In genomic region chr4:88452941-88453340, GRCh38 we compare ENCODE assay signal across 22 cellular contexts. TPM values are rescaled to one million over a fixed set of nuclear protein-coding genes. Genes with fewer than 3 reads are reported as not detected.
DNase-seq lines count a peak whose midpoint lies in the region; ATAC-seq, FAIRE-seq and TF ChIP-seq lines count a peak whose summit lies in the region.
"Had no signal": no experiment of that assay in that cellular context is flagged by ENCODE, and none has a peak within 500 bp of the region (broad histone marks: within the 10 kb centered on the region; RNA-seq: fewer than 3 reads in every experiment).

No MANE protein-coding gene starts in this region.

- intact Hi-C loops in activated CD4-positive, alpha-beta T cell treated with anti-CD3 and anti-CD28 coated beads, Interleukin-2, amount 10 ng/mL, durations not matched to agents 24 days and 14 days (cut with micrococcal nuclease), result loop anchor here (5.0 to 10.0 kb wide), 2 partner anchors 41 to 842 kb away; no protein-coding TSS in a partner anchor
- intact Hi-C loops in K562 (cut with micrococcal nuclease), result loop anchor here (5.0 kb wide), 1 partner anchor 59 kb away; no protein-coding TSS in a partner anchor

- H3K9me3 ChIP-seq in K562 (replicated peaks; ENCODE audit: control insufficient read depth, insufficient read depth, low read depth, low read length) (no peaks in the 10 kb centered on the region), small intestine (ENCODE audit: control insufficient read depth, low read depth) (no peaks in the 10 kb centered on the region)
- H3K9me3 ChIP-seq: Caco-2, HAP-1 had no signal

- BruUV-seq in K562 (replicated peaks; lab: Mats Ljungman, UMichigan), result no TSS peak

- TF ChIP-seq POLR2A in K562 (conservative IDR thresholded peaks at IDR 0.05), result no peak

- H3K4me1 ChIP-seq in K562 (replicated peaks in 1 of 2; ENCODE audit: control insufficient read depth in 2 of 2, insufficient read depth in 2 of 2, low read length in 2 of 2), result peaks cover 0 to 9% of the 10 kb centered on the region in 2 experiments; a peak in 2 of 5 replicates
- H3K4me1 ChIP-seq in small intestine (ENCODE audit: control insufficient read depth in 2 of 2, insufficient read depth in 1 of 2, low read depth in 1 of 2, low read length in 1 of 2), result no peaks in the 10 kb centered on the region
- H3K4me1 ChIP-seq: Caco-2 had no signal

- peaks cover 29% of the 10 kb centered on the region for H3K36me3 Mint-ChIP-seq in activated CD4-positive, alpha-beta T cell treated with anti-CD3 and anti-CD28 coated beads, Interleukin-2, amount 10 ng/mL, durations not matched to agents 24 days and 14 days (ENCODE audit: low read depth)

- H3K4me3 ChIP-seq in K562 (no peak overlapping the region), small intestine (ENCODE audit: low read depth in 1 of 2, low read length in 2 of 2) (no peak overlapping the region)
- H3K4me3 ChIP-seq: BLaER1, HAP-1 had no signal

- WGBS in K562 (ENCODE audit: insufficient coverage, low coverage, missing lambda C conversion rate), result 6% methylated on average over 2 of the region's 2 CpGs
- 59 to 88% (median 73%) methylated on average over 2 of the region's 2 CpGs for WGBS in small intestine, 3 donors

- TF ChIP-seq EP300 in Ishikawa (IDR thresholded peaks at IDR 0.05; ENCODE audit: borderline replicate concordance) (no peak), K562 (IDR thresholded peaks at IDR 0.05; ENCODE audit: low read length) (no peak)

- no peak overlapping the region for H2AFZ ChIP-seq in K562 (ENCODE audit: low read depth, low read length)

- H3K27ac Mint-ChIP-seq in activated CD4-positive, alpha-beta T cell treated with anti-CD3 and anti-CD28 coated beads, Interleukin-2, amount 10 ng/mL, durations not matched to agents 24 days and 14 days, result no peak overlapping the region
- H3K27ac Mint-ChIP-seq: CD4-positive, CD25-positive, alpha-beta regulatory T cell; CD8-positive, alpha-beta T cell; HFFc6 had no signal

- peaks cover 3% of the 10 kb centered on the region for H3K9me3 Mint-ChIP-seq in activated CD4-positive, alpha-beta T cell treated with anti-CD3 and anti-CD28 coated beads, Interleukin-2, amount 10 ng/mL, durations not matched to agents 24 days and 14 days
- H3K9me3 Mint-ChIP-seq: CD8-positive, alpha-beta T cell; HFFc6 had no signal

- H3K36me3 ChIP-seq in K562 (ENCODE audit: control insufficient read depth, insufficient read depth, low read length), result no peaks in the 10 kb centered on the region
- no peaks in the 10 kb centered on the region for H3K36me3 ChIP-seq in small intestine (ENCODE audit: control insufficient read depth in 2 of 2, insufficient read depth in 2 of 2, low read length in 2 of 2)
- H3K36me3 ChIP-seq: BLaER1, HAP-1 had no signal

- H3K27me3 Mint-ChIP-seq in activated CD4-positive, alpha-beta T cell treated with anti-CD3 and anti-CD28 coated beads, Interleukin-2, amount 10 ng/mL, durations not matched to agents 24 days and 14 days, result no peaks in the 10 kb centered on the region
- H3K27me3 Mint-ChIP-seq: CD4-positive, CD25-positive, alpha-beta regulatory T cell had no signal

- H3K9ac ChIP-seq in K562 (ENCODE audit: insufficient read depth in 1 of 2, low read depth in 2 of 2, low read length in 2 of 2), result no peak overlapping the region
- H3K9ac ChIP-seq: BLaER1 had no signal

- CTCF ChIA-PET in K562 (lab: Yijun Ruan, JAX; ENCODE audit: low intra/inter-chr PET ratio), result no interaction called here

- TF ChIP-seq RAD21 in Ishikawa (IDR thresholded peaks at IDR 0.05; ENCODE audit: low read depth) (no peak), K562 (CRISPR knock-in tag; conservative IDR thresholded peaks at IDR 0.05 in 1 of 2, IDR thresholded peaks at IDR 0.05 in 1 of 2) (no peak)

- H3K9me1 ChIP-seq in K562 (ENCODE audit: control insufficient read depth, insufficient read depth, low read length), result no peaks in the 10 kb centered on the region

- in situ Hi-C loops in K562 (cut with MboI), result no loop called here

- H3K27me3 ChIP-seq in K562 (ENCODE audit: control insufficient read depth in 2 of 2, insufficient read depth in 2 of 2, low read length in 2 of 2) (peaks cover 0 to 6% of the 10 kb centered on the region in 2 experiments; a peak in 3 of 5 replicates), small intestine (ENCODE audit: control insufficient read depth in 2 of 2, insufficient read depth in 2 of 2, low read length in 2 of 2) (no peaks in the 10 kb centered on the region)

- H3K4me2 ChIP-seq in K562 (ENCODE audit: insufficient read depth, low read length), result no peak overlapping the region
- H3K4me2 ChIP-seq: BLaER1 had no signal

- DNase-seq in activated CD4-positive, alpha-beta T cell treated with anti-CD3 and anti-CD28 coated beads, Interleukin-2, amount 10 ng/mL, durations not matched to agents 24 days and 14 days, result peak; percentile 51
- no peak for DNase-seq in activated CD4-positive, alpha-beta T cell treated with anti-CD3 and anti-CD28 coated beads, Interleukin-2, amount 50 U/mL, for 4 hours
- DNase-seq in K562 (ENCODE audit: extremely low read depth in 1 of 4, low spot score in 3 of 4) (peak in 1 of 4 experiments; percentile 15), small intestine (no peak)
- DNase-seq in stimulated activated naive CD4-positive, alpha-beta T cell treated with Interleukin-2 at 50 U/mL for 16 hours (lab: John Stamatoyannopoulos, UW), result no peak
- DNase-seq: Caco-2; CD4-positive, CD25-positive, alpha-beta regulatory T cell; CD8-positive, alpha-beta T cell; DMS 273 treated with DMSO at 0.1 percent for 48 hours; DMS79; EL; GDM1; GOT3; HFFc6 had no signal

- peaks cover 30% of the 10 kb centered on the region for H3K4me1 Mint-ChIP-seq in activated CD4-positive, alpha-beta T cell treated with anti-CD3 and anti-CD28 coated beads, Interleukin-2, amount 10 ng/mL, durations not matched to agents 24 days and 14 days

- H4K20me1 ChIP-seq in K562 (replicated peaks; ENCODE audit: control insufficient read depth, insufficient read depth, low read length), result no peaks in the 10 kb centered on the region
- H4K20me1 ChIP-seq: BLaER1 had no signal

- no peak for FAIRE-seq in K562 (lab: Jason Lieb, UNC)
- no peak for FAIRE-seq in small intestine (lab: Jason Lieb, UNC)
- FAIRE-seq: D721Med, GM12891, GM18507, H54 had no signal

- ATAC-seq in K562, result no peak
- ATAC-seq: CD8-positive, alpha-beta T cell had no signal

- H3K27ac ChIP-seq in K562 (ENCODE audit: extremely low read depth, low read depth, low read length) (no peak overlapping the region), small intestine (ENCODE audit: low read depth in 1 of 2, low read length in 1 of 2) (no peak overlapping the region)
- H3K27ac ChIP-seq: BLaER1, C4-2B had no signal

- POLR2A ChIA-PET in K562 (lab: Yijun Ruan, JAX), result no interaction called here

- TF ChIP-seq CTCF in K562 (IDR thresholded peaks at IDR 0.05 in 2 of 3, conservative IDR thresholded peaks at IDR 0.05 in 1 of 3; ENCODE audit: insufficient read depth in 2 of 3, low read depth in 1 of 3, low read length in 3 of 3), result no peak

- H3K79me2 ChIP-seq in K562 (ENCODE audit: control insufficient read depth, insufficient read depth, low read length), result no peaks in the 10 kb centered on the region

- H3K4me3 Mint-ChIP-seq in activated CD4-positive, alpha-beta T cell treated with anti-CD3 and anti-CD28 coated beads, Interleukin-2, amount 10 ng/mL, durations not matched to agents 24 days and 14 days, result no peak overlapping the region
- H3K4me3 Mint-ChIP-seq: CD8-positive, alpha-beta T cell; HFFc6 had no signal

TF ChIP-seq in Ishikawa, 13 proteins besides CTCF, POLR2A, EP300 and RAD21:
- no peak for TF ChIP-seq TCF12 (IDR thresholded peaks at IDR 0.05; ENCODE audit: low read depth)
- TF ChIP-seq EGR1 (IDR thresholded peaks at IDR 0.05), result no peak
- TF ChIP-seq NFIC (IDR thresholded peaks at IDR 0.05), result 0 out of 2 replicates have a peak, but pooled peaks have one; percentile 26
- no peak for TF ChIP-seq ZBTB7A (IDR thresholded peaks at IDR 0.05; ENCODE audit: low read depth)
TF ChIP-seq in Ishikawa: peak in this region for 1.

TF ChIP-seq in K562, 482 proteins besides CTCF, POLR2A, EP300 and RAD21:
- TF ChIP-seq ZNF324 (CRISPR knock-in tag; IDR thresholded peaks at IDR 0.05) (no peak), NFE2 (IDR thresholded peaks at IDR 0.05; ENCODE audit: low read depth) (no peak), NFIC (IDR thresholded peaks at IDR 0.05) (peak; percentile 47), NFYB (IDR thresholded peaks at IDR 0.05; ENCODE audit: extremely low read depth, insufficient read length) (peak; percentile 23)
- TF ChIP-seq, protein P1, sequence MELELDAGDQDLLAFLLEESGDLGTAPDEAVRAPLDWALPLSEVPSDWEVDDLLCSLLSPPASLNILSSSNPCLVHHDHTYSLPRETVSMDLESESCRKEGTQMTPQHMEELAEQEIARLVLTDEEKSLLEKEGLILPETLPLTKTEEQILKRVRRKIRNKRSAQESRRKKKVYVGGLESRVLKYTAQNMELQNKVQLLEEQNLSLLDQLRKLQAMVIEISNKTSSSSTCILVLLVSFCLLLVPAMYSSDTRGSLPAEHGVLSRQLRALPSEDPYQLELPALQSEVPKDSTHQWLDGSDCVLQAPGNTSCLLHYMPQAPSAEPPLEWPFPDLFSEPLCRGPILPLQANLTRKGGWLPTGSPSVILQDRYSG (tag; conservative IDR thresholded peaks at IDR 0.05; ENCODE audit: low read depth), result no peak

RNA-seq across cellular contexts. Expression of gene HERC5, which starts 4.0 kb away (rescaled TPM):
- 18.1 and 19.7 TPM in 2 replicates for total RNA-seq in activated CD4-positive, alpha-beta T cell treated with anti-CD3 and anti-CD28 coated beads, Interleukin-2, amount 10 ng/mL, durations not matched to agents 24 days and 14 days
- total RNA-seq in K562 (2011; cell fraction: chromatin; rRNA removed; ENCODE audit: low replicate concordance), result not detected in 2 replicates
- total RNA-seq in K562 (2011; cell fraction: nucleolus; rRNA removed), result not detected in 2 replicates
- not detected in 2 replicates for total RNA-seq in K562 (2011; cell fraction: nucleoplasm; rRNA removed)
- total RNA-seq in K562 (2014; rRNA removed), result not detected in 2 replicates
- total RNA-seq in K562 (2014; rRNA removed; fragmentation: Illumina TruSeq; extraction: Trizol), result not detected in 2 replicates
- not detected in 2 replicates for total RNA-seq in K562 (2015; rRNA removed; fragmentation: Illumina TruSeq; extraction: Trizol)
- total RNA-seq in K562 (2021), result 0.07 and 0.18 TPM in 2 replicates
- polyA plus RNA-seq in K562 (2011; rRNA removed), result not detected in 2 replicates
- polyA plus RNA-seq in K562 (2011; cell fraction: cytosol; rRNA removed), result not detected in 2 replicates
- not detected in 2 replicates for polyA plus RNA-seq in K562 (2011; cell fraction: nucleus; rRNA removed)
- not detected in 2 replicates for polyA plus RNA-seq in K562 (2012)
- not detected in 2 replicates for polyA plus RNA-seq in K562 (2014; fragmentation: Illumina TruSeq; extraction: Trizol)
- not detected for polyA plus RNA-seq in K562 (2014; fragmentation: Nextera tagmentation; extraction: Ambion mirVana)
- polyA plus RNA-seq in K562 (2014; rRNA removed), result not detected in 2 replicates
- not detected in 2 replicates for polyA minus RNA-seq in K562 (2011; rRNA and poly(A)+ RNA removed)
- polyA minus RNA-seq in K562 (2011; cell fraction: cytosol; rRNA and poly(A)+ RNA removed), result not detected in 2 replicates
- not detected in 2 replicates for polyA minus RNA-seq in K562 (2011; cell fraction: nucleus; rRNA and poly(A)+ RNA removed)
- polyA plus RNA-seq in small intestine, result 1 to 10 TPM; 2.0 to 4.3 (median 2.9) TPM

Comparison
In these comparisons a context has a peak if more than half of its experiments do, and no peak if none do; other contexts are left out.
1. RNA of gene HERC5, which starts 4.0 kb away (total RNA-seq): 18.1 to 19.7 TPM in activated CD4-positive, alpha-beta T cell treated with anti-CD3 and anti-CD28 coated beads, Interleukin-2, amount 10 ng/mL, durations not matched to agents 24 days and 14 days; 0.07 to 0.18 TPM in K562; every median in the first group is over 10 times any median in the second.